ENCODE assay signal across 26 cellular contexts in genomic region chr4:80412322-80412721, GRCh38.
"Had no signal": no experiment of that assay in that cellular context is flagged by ENCODE, and none has a peak within 500 bp of the region (broad histone marks: within the 10 kb centered on the region; RNA-seq: fewer than 3 reads in every experiment).

No MANE protein-coding gene starts in this region.

- ATAC-seq: effector memory CD8-positive, alpha-beta T cell; esophagus mucosa; gastrocnemius medialis; heart right ventricle; left cardiac atrium; left lung; left ventricle myocardium superior; lower lobe of right lung; mucosa of descending colon had no signal

- DNase-seq: colonic mucosa; cortex of kidney; effector CD8-positive, alpha-beta T cell; effector memory CD8-positive, alpha-beta T cell; erythroblast; foreskin melanocyte; gastrocnemius medialis; glutamatergic neuron; head of caudate nucleus; heart right ventricle; hippocampal formation; left cardiac atrium; left lung; left ventricle myocardium superior; lower lobe of right lung; mesenchymal stem cell; mucosa of descending colon; naive B cell had no signal

- H3K4me3 Mint-ChIP-seq: dendritic cell treated with granulocyte-macrophage colony-stimulating factor and Interleukin-4, amounts not matched to agents 40 ng/mL and 50 ng/mL, for 4 days; effector memory CD8-positive, alpha-beta T cell; endodermal cell; mesothelial cell of epicardium; naive B cell had no signal

- H3K36me3 ChIP-seq: colonic mucosa, gastrocnemius medialis, heart right ventricle, left lung, lower lobe of right lung had no signal

- H3K4me1 Mint-ChIP-seq: mesothelial cell of epicardium, naive B cell had no signal

- H3K27ac ChIP-seq: colonic mucosa, epithelial cell of prostate, gastrocnemius medialis, heart right ventricle, left lung, lower lobe of right lung had no signal

- H3K4me1 ChIP-seq: colonic mucosa, gastrocnemius medialis, heart right ventricle, left lung, lower lobe of right lung had no signal

- H3K9me3 ChIP-seq: colonic mucosa, gastrocnemius medialis, heart right ventricle, left lung, lower lobe of right lung, mucosa of descending colon had no signal

- H3K27me3 ChIP-seq: colonic mucosa, gastrocnemius medialis, heart right ventricle, left lung had no signal

- H3K27ac Mint-ChIP-seq: dendritic cell treated with granulocyte-macrophage colony-stimulating factor and Interleukin-4, amounts not matched to agents 40 ng/mL and 50 ng/mL, for 4 days; effector memory CD8-positive, alpha-beta T cell; endodermal cell; mesothelial cell of epicardium had no signal

- H3K9me3 Mint-ChIP-seq: dendritic cell treated with granulocyte-macrophage colony-stimulating factor and Interleukin-4, amounts not matched to agents 40 ng/mL and 50 ng/mL, for 4 days; effector memory CD8-positive, alpha-beta T cell; endodermal cell; mesothelial cell of epicardium had no signal

- H3K4me3 ChIP-seq: colonic mucosa, gastrocnemius medialis, heart right ventricle, left lung, lower lobe of right lung, mucosa of descending colon had no signal

- H3K27me3 Mint-ChIP-seq: dendritic cell treated with granulocyte-macrophage colony-stimulating factor and Interleukin-4, amounts not matched to agents 40 ng/mL and 50 ng/mL, for 4 days had no signal

- FAIRE-seq: endometrium, islet of Langerhans, keratinocyte had no signal

- H3K36me3 Mint-ChIP-seq: mesothelial cell of epicardium, naive B cell had no signal
